8 cellular contexts compared by ENCODE assay signal in genomic region chr13:102580552-102581169, GRCh38. TPM values are rescaled to one million over a fixed set of nuclear protein-coding genes. Genes with fewer than 3 reads are reported as not detected.
DNase-seq lines count a peak whose midpoint lies in the region; ATAC-seq and TF ChIP-seq lines count a peak whose summit lies in the region.

No MANE protein-coding gene starts in this region.

- no peaks in the 10 kb centered on the region for H3K36me3 Mint-ChIP-seq in endothelial cell (ENCODE audit: low read depth, unreplicated experiment)

- H3K9me3 ChIP-seq in A673 (ENCODE audit: low read depth, low read length, poor library complexity, severe bottlenecking) (no peaks in the 10 kb centered on the region), HEK293 (ENCODE audit: control insufficient read depth, insufficient read depth, low read depth, low read length) (no peaks in the 10 kb centered on the region)

- CTCF ChIA-PET in A673 (lab: Charles Lee) (no interaction called here), HEK293 (lab: Yijun Ruan, JAX) (interaction anchor here (0.6 to 3.6 kb wide), 14 partner anchors 8 to 312 kb away, joined by 3 to 35 read pairs (median 4); partner anchors contain the start of genes BIVM, ERCC5 and POGLUT2)

- peak; percentile 79 for TF ChIP-seq CTCF in A673 (conservative IDR thresholded peaks at IDR 0.05; ENCODE audit: low read depth, low read length)
- TF ChIP-seq CTCF in HEK293 (tag by site-specific recombination; IDR thresholded peaks at IDR 0.05) = no peak
- TF ChIP-seq CTCF in endothelial cell (IDR thresholded peaks at IDR 0.05; ENCODE audit: unreplicated experiment) = peak; percentile 73

- H3K4me3 Mint-ChIP-seq in endothelial cell (ENCODE audit: unreplicated experiment) = no peak overlapping the region

- no peaks in the 10 kb centered on the region for H3K36me3 ChIP-seq in A673 (ENCODE audit: insufficient read depth, low read length, poor library complexity, severe bottlenecking)
- no peaks in the 10 kb centered on the region for H3K36me3 ChIP-seq in HEK293 (ENCODE audit: control insufficient read depth in 2 of 2, insufficient read depth in 1 of 2, low read length in 2 of 2)

- no TSS peak for BruUV-seq in A673 (replicated peaks; lab: Mats Ljungman, UMichigan)

- intact Hi-C loops in A673 (cut with micrococcal nuclease; ENCODE audit: unreplicated experiment) = loop anchor here (1.0 to 5.0 kb wide), 2 partner anchors 147 to 268 kb away; no protein-coding TSS in a partner anchor

- H3K27me3 Mint-ChIP-seq in endothelial cell (ENCODE audit: unreplicated experiment) = no peaks in the 10 kb centered on the region

- H3K9me3 Mint-ChIP-seq in endothelial cell (ENCODE audit: unreplicated experiment) = no peaks in the 10 kb centered on the region

- POLR2A ChIA-PET in A673 (lab: Charles Lee; ENCODE audit: low non-redundant PET) (no interaction called here), HEK293 (lab: Yijun Ruan, JAX) (no interaction called here)

- H3K4me1 ChIP-seq in A673 (ENCODE audit: insufficient read depth, low read length, poor library complexity, severe bottlenecking) = no peaks in the 10 kb centered on the region
- H3K4me1 ChIP-seq in HEK293 (ENCODE audit: control insufficient read depth, insufficient read depth, low read length) = no peaks in the 10 kb centered on the region

- H3K27ac Mint-ChIP-seq in endothelial cell (ENCODE audit: unreplicated experiment) = no peak overlapping the region

- H3K27me3 ChIP-seq in A673 (replicated peaks; ENCODE audit: insufficient read depth, low read depth, low read length, poor library complexity) = no peaks in the 10 kb centered on the region

- H3K4me3 ChIP-seq in A673 (ENCODE audit: low read depth, low read length, poor library complexity, severe bottlenecking) = no peak overlapping the region
- H3K4me3 ChIP-seq in HEK293 (ENCODE audit: low read depth, low read length) = no peak overlapping the region

- H3K27ac ChIP-seq in A673 (ENCODE audit: low read depth, low read length, poor library complexity, severe bottlenecking) = no peak overlapping the region
- no peak overlapping the region for H3K27ac ChIP-seq in HEK293 (ENCODE audit: extremely low read depth, low read depth, low read length)

- ATAC-seq in SK-N-SH treated with all-trans-retinoic acid at 6 μM for 48 hours = peak; percentile 93

- H3K4me1 Mint-ChIP-seq in endothelial cell (ENCODE audit: unreplicated experiment) = peaks cover 8% of the 10 kb centered on the region

- DNase-seq in A673 (ENCODE audit: low spot score) (peak; percentile 69), GF-D8 (lab: John Stamatoyannopoulos, UW) (peak; percentile 8), NCI-H1092 (lab: John Stamatoyannopoulos, UW) (peak; percentile 44), endothelial cell (ENCODE audit: low spot score) (peak; percentile 33), middle frontal gyrus (ENCODE audit: extremely low spot score, low spot score) (peak; percentile 56)
- DNase-seq in stimulated activated naive CD4-positive, alpha-beta T cell treated with Interleukin-2 at 50 U/mL for 16 hours (lab: John Stamatoyannopoulos, UW) = no peak

TF ChIP-seq in HEK293, 187 proteins besides CTCF, POLR2A, EP300 and RAD21:
- TF ChIP-seq ZBTB48 (tag by site-specific recombination; IDR thresholded peaks at IDR 0.05) = no peak
- peak; percentile 89 for TF ChIP-seq ZNF654 (tag by site-specific recombination; IDR thresholded peaks at IDR 0.05; ENCODE audit: low read depth)

TF ChIP-seq in SK-N-SH treated with all-trans-retinoic acid at 6 μM for 48 hours, 23 proteins besides CTCF, POLR2A, EP300 and RAD21:
- TF ChIP-seq TOX (CRISPR knock-in tag; IDR thresholded peaks at IDR 0.05; ENCODE audit: borderline replicate concordance) = no peak
- TF ChIP-seq POU6F1 (CRISPR knock-in tag; IDR thresholded peaks at IDR 0.05; ENCODE audit: borderline replicate concordance, low read depth) = no peak
- TF ChIP-seq, protein P1, sequence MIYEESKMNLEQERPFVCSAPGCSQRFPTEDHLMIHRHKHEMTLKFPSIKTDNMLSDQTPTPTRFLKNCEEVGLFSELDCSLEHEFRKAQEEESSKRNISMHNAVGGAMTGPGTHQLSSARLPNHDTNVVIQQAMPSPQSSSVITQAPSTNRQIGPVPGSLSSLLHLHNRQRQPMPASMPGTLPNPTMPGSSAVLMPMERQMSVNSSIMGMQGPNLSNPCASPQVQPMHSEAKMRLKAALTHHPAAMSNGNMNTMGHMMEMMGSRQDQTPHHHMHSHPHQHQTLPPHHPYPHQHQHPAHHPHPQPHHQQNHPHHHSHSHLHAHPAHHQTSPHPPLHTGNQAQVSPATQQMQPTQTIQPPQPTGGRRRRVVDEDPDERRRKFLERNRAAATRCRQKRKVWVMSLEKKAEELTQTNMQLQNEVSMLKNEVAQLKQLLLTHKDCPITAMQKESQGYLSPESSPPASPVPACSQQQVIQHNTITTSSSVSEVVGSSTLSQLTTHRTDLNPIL (CRISPR knock-in tag; IDR thresholded peaks at IDR 0.05; ENCODE audit: low read depth) = no peak
- no peak for TF ChIP-seq TCF4 (CRISPR knock-in tag; IDR thresholded peaks at IDR 0.05; ENCODE audit: borderline replicate concordance)
- TF ChIP-seq BACH2 (CRISPR knock-in tag; IDR thresholded peaks at IDR 0.05; ENCODE audit: borderline replicate concordance) = no peak
- TF ChIP-seq, protein P2, sequence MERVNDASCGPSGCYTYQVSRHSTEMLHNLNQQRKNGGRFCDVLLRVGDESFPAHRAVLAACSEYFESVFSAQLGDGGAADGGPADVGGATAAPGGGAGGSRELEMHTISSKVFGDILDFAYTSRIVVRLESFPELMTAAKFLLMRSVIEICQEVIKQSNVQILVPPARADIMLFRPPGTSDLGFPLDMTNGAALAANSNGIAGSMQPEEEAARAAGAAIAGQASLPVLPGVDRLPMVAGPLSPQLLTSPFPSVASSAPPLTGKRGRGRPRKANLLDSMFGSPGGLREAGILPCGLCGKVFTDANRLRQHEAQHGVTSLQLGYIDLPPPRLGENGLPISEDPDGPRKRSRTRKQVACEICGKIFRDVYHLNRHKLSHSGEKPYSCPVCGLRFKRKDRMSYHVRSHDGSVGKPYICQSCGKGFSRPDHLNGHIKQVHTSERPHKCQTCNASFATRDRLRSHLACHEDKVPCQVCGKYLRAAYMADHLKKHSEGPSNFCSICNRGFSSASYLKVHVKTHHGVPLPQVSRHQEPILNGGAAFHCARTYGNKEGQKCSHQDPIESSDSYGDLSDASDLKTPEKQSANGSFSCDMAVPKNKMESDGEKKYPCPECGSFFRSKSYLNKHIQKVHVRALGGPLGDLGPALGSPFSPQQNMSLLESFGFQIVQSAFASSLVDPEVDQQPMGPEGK (CRISPR knock-in tag; IDR thresholded peaks at IDR 0.05; ENCODE audit: borderline replicate concordance) = no peak
- TF ChIP-seq ISL1 (CRISPR knock-in tag; IDR thresholded peaks at IDR 0.05) = no peak
- TF ChIP-seq CSRNP3 (CRISPR knock-in tag; IDR thresholded peaks at IDR 0.05) = no peak
- TF ChIP-seq, protein P3, sequence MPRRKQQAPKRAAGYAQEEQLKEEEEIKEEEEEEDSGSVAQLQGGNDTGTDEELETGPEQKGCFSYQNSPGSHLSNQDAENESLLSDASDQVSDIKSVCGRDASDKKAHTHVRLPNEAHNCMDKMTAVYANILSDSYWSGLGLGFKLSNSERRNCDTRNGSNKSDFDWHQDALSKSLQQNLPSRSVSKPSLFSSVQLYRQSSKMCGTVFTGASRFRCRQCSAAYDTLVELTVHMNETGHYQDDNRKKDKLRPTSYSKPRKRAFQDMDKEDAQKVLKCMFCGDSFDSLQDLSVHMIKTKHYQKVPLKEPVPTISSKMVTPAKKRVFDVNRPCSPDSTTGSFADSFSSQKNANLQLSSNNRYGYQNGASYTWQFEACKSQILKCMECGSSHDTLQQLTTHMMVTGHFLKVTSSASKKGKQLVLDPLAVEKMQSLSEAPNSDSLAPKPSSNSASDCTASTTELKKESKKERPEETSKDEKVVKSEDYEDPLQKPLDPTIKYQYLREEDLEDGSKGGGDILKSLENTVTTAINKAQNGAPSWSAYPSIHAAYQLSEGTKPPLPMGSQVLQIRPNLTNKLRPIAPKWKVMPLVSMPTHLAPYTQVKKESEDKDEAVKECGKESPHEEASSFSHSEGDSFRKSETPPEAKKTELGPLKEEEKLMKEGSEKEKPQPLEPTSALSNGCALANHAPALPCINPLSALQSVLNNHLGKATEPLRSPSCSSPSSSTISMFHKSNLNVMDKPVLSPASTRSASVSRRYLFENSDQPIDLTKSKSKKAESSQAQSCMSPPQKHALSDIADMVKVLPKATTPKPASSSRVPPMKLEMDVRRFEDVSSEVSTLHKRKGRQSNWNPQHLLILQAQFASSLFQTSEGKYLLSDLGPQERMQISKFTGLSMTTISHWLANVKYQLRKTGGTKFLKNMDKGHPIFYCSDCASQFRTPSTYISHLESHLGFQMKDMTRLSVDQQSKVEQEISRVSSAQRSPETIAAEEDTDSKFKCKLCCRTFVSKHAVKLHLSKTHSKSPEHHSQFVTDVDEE (CRISPR knock-in tag; IDR thresholded peaks at IDR 0.05) = no peak
- no peak for TF ChIP-seq OSR1 (CRISPR knock-in tag; IDR thresholded peaks at IDR 0.05)
TF ChIP-seq in SK-N-SH treated with all-trans-retinoic acid at 6 μM for 48 hours: peak in this region for 0.

RNA-seq across cellular contexts. Expression of gene TPP2, which starts 16.1 kb away (rescaled TPM):
- total RNA-seq in A673 (2021) = 52.5 and 54.4 TPM in 2 replicates
- 91.2 TPM for total RNA-seq in endothelial cell (ENCODE audit: unreplicated experiment)
